In genomic region chr5:96049398-96050272, GRCh38 we compare ENCODE assay signal across 15 cellular contexts.
DNase-seq lines count a peak whose midpoint lies in the region; ATAC-seq, FAIRE-seq and TF ChIP-seq lines count a peak whose summit lies in the region.
"Had no signal": no experiment of that assay in that cellular context is flagged by ENCODE, and none has a peak within 500 bp of the region (broad histone marks: within the 10 kb centered on the region; RNA-seq: fewer than 3 reads in every experiment).

No MANE protein-coding gene starts in this region.

- H3K4me3 ChIP-seq in bronchial epithelial cell (ENCODE audit: low read depth, low read length) (no peak overlapping the region), lower lobe of right lung (no peak overlapping the region)
- H3K4me3 ChIP-seq: sigmoid colon had no signal

- no peak for FAIRE-seq in bronchial epithelial cell (lab: Jason Lieb, UNC)
- FAIRE-seq: GM12891 had no signal

- H3K9me3 ChIP-seq in lower lobe of right lung: no peaks in the 10 kb centered on the region
- H3K9me3 ChIP-seq: sigmoid colon had no signal

- peaks cover 22% of the 10 kb centered on the region for H3K4me1 ChIP-seq in lower lobe of right lung
- H3K4me1 ChIP-seq: sigmoid colon had no signal

- H3K36me3 ChIP-seq in bronchial epithelial cell (ENCODE audit: control insufficient read depth, insufficient read depth, low read length) (no peaks in the 10 kb centered on the region), lower lobe of right lung (no peaks in the 10 kb centered on the region)
- H3K36me3 ChIP-seq: sigmoid colon had no signal

- H3K27me3 ChIP-seq in bronchial epithelial cell (ENCODE audit: control insufficient read depth, insufficient read depth, low read length) (no peaks in the 10 kb centered on the region), lower lobe of right lung (ENCODE audit: low read depth) (no peaks in the 10 kb centered on the region)
- H3K27me3 ChIP-seq: sigmoid colon had no signal

- peak; percentile 79 to 88 for ATAC-seq in lower lobe of right lung
- ATAC-seq: T-helper 17 cell had no signal

- DNase-seq in AG08396 (ENCODE audit: low spot score) (peak; percentile 9), LHCN-M2 (ENCODE audit: low read depth) (peak; percentile 74), bronchial epithelial cell (ENCODE audit: low read depth) (peak; percentile 82), lower lobe of right lung (peak; percentile 43), NCI-H2196 (lab: John Stamatoyannopoulos, UW; ENCODE audit: unreplicated experiment) (no peak), C1 segment of cervical spinal cord (lab: John Stamatoyannopoulos, UW) (no peak), DMS53 (lab: John Stamatoyannopoulos, UW) (no peak)
- no peak for DNase-seq in effector CD4-positive, alpha-beta T cell
- DNase-seq: anterior cingulate cortex; NCI-H1105 treated with DMSO at 0.1 percent for 48 hours; NK-92 treated with Interleukin-12 subunit alpha and Interleukin-12 subunit beta, amount 100 ng/mL, for 24 hours; sigmoid colon; T-helper 17 cell had no signal

- TF ChIP-seq CTCF in bronchial epithelial cell (IDR thresholded peaks at IDR 0.05; ENCODE audit: insufficient read depth, low read length, severe bottlenecking) (no peak), lower lobe of right lung (IDR thresholded peaks at IDR 0.05) (no peak)

- intact Hi-C loops in lower lobe of right lung (cut with DNase I): no loop called here

- no peak overlapping the region for H3K27ac ChIP-seq in lower lobe of right lung
- H3K27ac ChIP-seq: HL-60, sigmoid colon had no signal

Comparison
In these comparisons a context has a peak if more than half of its experiments do, and no peak if none do; other contexts are left out.
1. DNase-seq: peak in AG08396 (single experiment), LHCN-M2 (single experiment), bronchial epithelial cell (single experiment) and lower lobe of right lung (single experiment); none in NCI-H2196 (single experiment), C1 segment of cervical spinal cord (0 of 14), DMS53 (single experiment) and effector CD4-positive, alpha-beta T cell (single experiment).